8 cellular contexts compared by ENCODE assay signal in the genomic region with DNA sequence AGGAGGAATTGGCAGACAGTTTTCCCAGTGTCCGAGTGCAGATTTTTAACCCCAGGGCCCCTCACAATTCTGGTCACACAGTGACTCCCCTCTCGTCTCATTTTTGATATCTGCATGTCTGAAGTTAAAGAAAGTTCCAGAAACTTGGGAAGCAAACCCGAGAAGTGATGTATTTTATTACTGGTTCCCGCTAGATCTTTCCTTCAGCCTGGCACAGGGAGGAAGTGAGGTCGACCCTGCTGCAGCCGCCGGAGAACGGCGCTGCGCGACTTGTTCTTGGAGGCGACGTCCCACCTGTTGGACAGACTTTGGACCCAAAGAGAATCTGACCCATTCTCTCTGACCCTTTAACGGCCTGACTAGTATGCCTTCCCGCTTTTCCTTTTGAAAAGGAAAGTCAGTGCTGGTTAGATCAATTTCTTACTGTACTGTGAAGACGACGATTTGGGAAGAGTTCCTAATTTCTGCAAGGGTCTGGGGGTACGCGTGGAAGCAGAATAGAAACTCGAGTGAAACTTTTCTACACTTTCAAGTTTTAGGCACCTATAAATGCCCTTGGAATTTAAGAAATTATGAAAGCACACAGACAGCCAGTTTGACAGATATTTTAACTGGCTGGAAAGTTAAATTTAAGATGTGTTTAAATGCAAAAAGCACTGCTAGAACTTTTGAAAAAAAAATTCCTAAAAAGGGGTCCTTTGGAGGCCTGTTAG. TPM values are rescaled to one million over a fixed set of nuclear protein-coding genes. Genes with fewer than 3 reads are reported as not detected.
A peak's percentile ranks its signal among the peaks of the same experiment; 100 is the strongest.
DNase-seq lines count a peak whose midpoint lies in the region; FAIRE-seq and TF ChIP-seq lines count a peak whose summit lies in the region.

No MANE protein-coding gene starts in this region.

- no peak for TF ChIP-seq CTCF in PC-9 (conservative IDR thresholded peaks at IDR 0.05)
- TF ChIP-seq CTCF in bronchial epithelial cell (IDR thresholded peaks at IDR 0.05; ENCODE audit: insufficient read depth, low read length, severe bottlenecking), result no peak
- no peak for TF ChIP-seq CTCF in kidney epithelial cell (IDR thresholded peaks at IDR 0.05; ENCODE audit: insufficient read depth, low read length, poor library complexity, severe bottlenecking)

- no peaks in the 10 kb centered on the region for H3K9me2 ChIP-seq in PC-9 (ENCODE audit: insufficient read depth)

- H3K27me3 ChIP-seq in PC-9 (ENCODE audit: insufficient read depth, low read depth) (no peaks in the 10 kb centered on the region), bronchial epithelial cell (ENCODE audit: control insufficient read depth, insufficient read depth, low read length) (no peaks in the 10 kb centered on the region), kidney epithelial cell (ENCODE audit: control insufficient read depth, insufficient read depth, low read length) (no peaks in the 10 kb centered on the region)

- H3K36me3 ChIP-seq in PC-9 (ENCODE audit: low read depth) (no peaks in the 10 kb centered on the region), bronchial epithelial cell (ENCODE audit: control insufficient read depth, insufficient read depth, low read length) (no peaks in the 10 kb centered on the region), kidney epithelial cell (ENCODE audit: control insufficient read depth, insufficient read depth, low read length) (no peaks in the 10 kb centered on the region)

- 0 out of 2 replicates have a peak, but pooled peaks cover 9% of the 10 kb centered on the region for H3F3A ChIP-seq in PC-9 (ENCODE audit: insufficient read depth, low read depth)

- in situ Hi-C loops in Caki2 (cut with HindIII; ENCODE audit: low pct_unique_long_range_greater_than_20kb, low sequenced_read_pairs), result no loop called here

- H3K27ac ChIP-seq in PC-9, result no peak overlapping the region

- peaks cover 58% of the 10 kb centered on the region for H3K79me2 ChIP-seq in PC-9 (ENCODE audit: low read depth)

- peaks cover 14% of the 10 kb centered on the region for H4K20me1 ChIP-seq in PC-9 (ENCODE audit: insufficient read depth)

- TSS peak; percentile 71 for BruUV-seq in PC-9 (replicated peaks; lab: Mats Ljungman, UMichigan)

- POLR2A ChIA-PET in PC-9 (lab: Charles Lee; ENCODE audit: unreplicated experiment), result no interaction called here

- no peaks in the 10 kb centered on the region for H3K9me3 ChIP-seq in PC-9 (ENCODE audit: insufficient read depth, low read depth)

- intact Hi-C loops in PC-9 (cut with micrococcal nuclease; ENCODE audit: unreplicated experiment), result loop anchor here (1.0 kb wide), 3 partner anchors 61 to 343 kb away; no protein-coding TSS in a partner anchor

- FAIRE-seq in bronchial epithelial cell (lab: Jason Lieb, UNC), result no peak

- H3K4me1 ChIP-seq in PC-9 (replicated peaks; ENCODE audit: insufficient read depth), result peaks cover 33% of the 10 kb centered on the region

- H3K4me2 ChIP-seq in PC-9, result peak overlapping the region; percentile 91

- CTCF ChIA-PET in PC-9 (lab: Charles Lee), result no interaction called here

- DNase-seq in Caki2 (ENCODE audit: low read depth), result peak; percentile 51
- peak; percentile 35 for DNase-seq in HCEC 1CT
- DNase-seq in PC-9, result peak in 1 of 2 experiments; percentile 52
- DNase-seq in bronchial epithelial cell (ENCODE audit: low read depth), result no peak
- no peak for DNase-seq in kidney epithelial cell (ENCODE audit: low read depth)
- peak; percentile 11 for DNase-seq in stimulated activated CD4-positive, alpha-beta T cell treated with anti-CD3 and anti-CD28 coated beads, Interleukin-4, amount 100 ng/mL, for 1 hour
- no peak for DNase-seq in COLO829 (ENCODE audit: low spot score)
- no peak for DNase-seq in NCI-H446 treated with DMSO at 0.1 percent for 48 hours (lab: John Stamatoyannopoulos, UW)

- H2AFZ ChIP-seq in PC-9, result peak overlapping the region; percentile 100

- peak overlapping the region; percentile 73 for H3K4me3 ChIP-seq in PC-9
- peak overlapping the region; percentile 66 for H3K4me3 ChIP-seq in bronchial epithelial cell (ENCODE audit: low read depth, low read length)
- peak overlapping the region; percentile 85 for H3K4me3 ChIP-seq in kidney epithelial cell (ENCODE audit: low read depth, low read length)

RNA-seq across cellular contexts. Expression of a gene that starts 0.7 kb away (rescaled TPM):
- 10.6 and 54.6 TPM in 2 replicates for total RNA-seq in Caki2 (2014; rRNA removed; shearing (Covaris generic); ENCODE audit: low replicate concordance)
- total RNA-seq in PC-9 (2021), result 77.2 and 79.1 TPM in 2 replicates
- 19.6 and 36.6 TPM in 2 replicates for total RNA-seq in bronchial epithelial cell
- total RNA-seq in kidney epithelial cell, result 12.0 and 14.7 TPM in 2 replicates

Comparison
In these comparisons a context has a peak if more than half of its experiments do, and no peak if none do; other contexts are left out.
1. DNase-seq: peak in Caki2 (single experiment), HCEC 1CT (single experiment) and stimulated activated CD4-positive, alpha-beta T cell treated with anti-CD3 and anti-CD28 coated beads, Interleukin-4, amount 100 ng/mL, for 1 hour (single experiment); none in bronchial epithelial cell (single experiment), kidney epithelial cell (single experiment), COLO829 (single experiment) and NCI-H446 treated with DMSO at 0.1 percent for 48 hours (single experiment).
2. Peak in every context shown above with its lines, with median percentiles within 50 percentile points of each other: H3K4me3 ChIP-seq.